Comparison of ENCODE assay signal across 12 cellular contexts in genomic region chr11:69546735-69547370, GRCh38.
DNase-seq lines count a peak whose midpoint lies in the region; ATAC-seq and TF ChIP-seq lines count a peak whose summit lies in the region.
"Had no signal": no experiment of that assay in that cellular context is flagged by ENCODE, and none has a peak within 500 bp of the region (broad histone marks: within the 10 kb centered on the region; RNA-seq: fewer than 3 reads in every experiment).

No MANE protein-coding gene starts in this region.

- WGBS in endodermal cell (ENCODE audit: insufficient coverage in 1 of 2, insufficient read length in 1 of 2), 2 experiments, result 92 to 97% methylated on average over 11 to 16 of the region's 16 CpGs
- WGBS in heart left ventricle, 4 donors, result 85 to 94% (median 88%) methylated on average over 16 of the region's 16 CpGs

- peaks cover 27% of the 10 kb centered on the region for H3K4me1 Mint-ChIP-seq in activated CD4-positive, alpha-beta T cell treated with anti-CD3 and anti-CD28 coated beads for 36 hours
- H3K4me1 Mint-ChIP-seq in endodermal cell (no peaks in the 10 kb centered on the region), osteocyte (ENCODE audit: unreplicated experiment) (peaks cover 4% of the 10 kb centered on the region)

- peaks cover 45% of the 10 kb centered on the region for H3K27me3 Mint-ChIP-seq in activated CD4-positive, alpha-beta T cell treated with anti-CD3 and anti-CD28 coated beads for 36 hours
- H3K27me3 Mint-ChIP-seq in endodermal cell (ENCODE audit: insufficient read depth), result peaks cover 5% of the 10 kb centered on the region
- H3K27me3 Mint-ChIP-seq in osteocyte (ENCODE audit: unreplicated experiment), result no peaks in the 10 kb centered on the region

- H3K9ac ChIP-seq in OCI-LY3 (ENCODE audit: low read length), result peak overlapping the region; percentile 10; the same call in 1 of the 2 replicates
- no peak overlapping the region for H3K9ac ChIP-seq in endodermal cell (ENCODE audit: extremely low read depth, low read length, poor library complexity, severe bottlenecking)

- H3K4me3 ChIP-seq in OCI-LY3 (ENCODE audit: low read length) (peak overlapping the region; percentile 52), endodermal cell (ENCODE audit: low read length) (no peak overlapping the region), heart left ventricle (no peak overlapping the region)
- H3K4me3 ChIP-seq: testis had no signal

- H3K36me3 ChIP-seq in OCI-LY3 (replicated peaks; ENCODE audit: low read depth, low read length) (peaks cover 8% of the 10 kb centered on the region), endodermal cell (ENCODE audit: control insufficient read depth, insufficient read depth, low read length) (no peaks in the 10 kb centered on the region), heart left ventricle (no peaks in the 10 kb centered on the region)

- H4K20me1 ChIP-seq in OCI-LY3 (ENCODE audit: insufficient read depth, low read length), result no peaks in the 10 kb centered on the region

- H3K27me3 ChIP-seq in OCI-LY3 (ENCODE audit: low read depth, low read length), result peaks cover 13% of the 10 kb centered on the region
- H3K27me3 ChIP-seq in endodermal cell (ENCODE audit: control insufficient read depth, insufficient read depth, low read length, poor library complexity, severe bottlenecking), result no peaks in the 10 kb centered on the region
- no peaks in the 10 kb centered on the region for H3K27me3 ChIP-seq in heart left ventricle
- H3K27me3 ChIP-seq: testis had no signal

- peak; percentile 84 for DNase-seq in activated CD4-positive, alpha-beta T cell treated with anti-CD3 and anti-CD28 coated beads for 36 hours
- DNase-seq in activated CD4-positive, alpha-beta T cell treated with anti-CD3 and anti-CD28 coated beads for 4 hours, result no peak
- DNase-seq in endodermal cell (no peak), heart left ventricle (no peak), osteocyte (ENCODE audit: extremely low spot score, unreplicated experiment) (no peak), left colon (no peak)
- peak; percentile 12 for DNase-seq in stimulated activated CD8-positive, alpha-beta memory T cell treated with anti-CD3 and anti-CD28 coated beads, Interleukin-4, amount 100 ng/mL, for 24 hours (ENCODE audit: low read depth)
- DNase-seq: kidney, NCI-H510A, Right ventricle myocardium superior, testis had no signal

- H3K9me3 Mint-ChIP-seq in activated CD4-positive, alpha-beta T cell treated with anti-CD3 and anti-CD28 coated beads for 36 hours (ENCODE audit: low read depth), result peaks cover 18% of the 10 kb centered on the region
- H3K9me3 Mint-ChIP-seq in endodermal cell, result peaks cover 16% of the 10 kb centered on the region
- peaks cover 21% of the 10 kb centered on the region for H3K9me3 Mint-ChIP-seq in osteocyte (ENCODE audit: unreplicated experiment)

- peaks cover 27% of the 10 kb centered on the region for H3K4me1 ChIP-seq in OCI-LY3 (ENCODE audit: low read length)
- no peaks in the 10 kb centered on the region for H3K4me1 ChIP-seq in endodermal cell (ENCODE audit: control insufficient read depth, insufficient read depth, low read length)
- peaks cover 0 to 1% (median 0%) of the 10 kb centered on the region in 12 donors for H3K4me1 ChIP-seq in heart left ventricle
- H3K4me1 ChIP-seq: testis had no signal

- H3K36me3 Mint-ChIP-seq in activated CD4-positive, alpha-beta T cell treated with anti-CD3 and anti-CD28 coated beads for 36 hours (ENCODE audit: low read depth), result peaks cover 6% of the 10 kb centered on the region
- H3K36me3 Mint-ChIP-seq in endodermal cell (ENCODE audit: low read depth) (no peaks in the 10 kb centered on the region), osteocyte (ENCODE audit: unreplicated experiment) (peaks cover 12% of the 10 kb centered on the region)

- ATAC-seq in activated CD4-positive, alpha-beta T cell treated with anti-CD3 and anti-CD28 coated beads for 36 hours, result peak; percentile 90
- ATAC-seq in heart left ventricle, result no peak
- ATAC-seq in left colon, result no peak

- TF ChIP-seq POLR2A in heart left ventricle (IDR thresholded peaks at IDR 0.05), result no peak

- peaks cover 11% of the 10 kb centered on the region; the same call in 1 of the 2 replicates for H3K9me3 ChIP-seq in OCI-LY3 (ENCODE audit: insufficient read depth, low read length)
- no peaks in the 10 kb centered on the region for H3K9me3 ChIP-seq in endodermal cell (ENCODE audit: control insufficient read depth, low read length)
- peaks cover 0 to 41% (median 25%) of the 10 kb centered on the region in 12 donors for H3K9me3 ChIP-seq in heart left ventricle
- H3K9me3 ChIP-seq: testis had no signal

- intact Hi-C loops in activated CD4-positive, alpha-beta T cell treated with anti-CD3 and anti-CD28 coated beads for 36 hours (cut with DNase I, micrococcal nuclease), result loop anchor here (1.0 to 5.0 kb wide), 12 partner anchors 96 to 708 kb away; partner anchors contain the start of genes LTO1 (in 1 of the 2) and TPCN2 (in 1 of the 2)
- intact Hi-C loops in heart left ventricle (cut with DNase I) (loop anchor here in 1 of 10 donors (10.0 kb wide), 1 partner anchor 102 kb away; no protein-coding TSS in a partner anchor), left colon (cut with DNase I, micrococcal nuclease) (no loop called here)

- POLR2A ChIA-PET in activated CD4-positive, alpha-beta T cell treated with anti-CD3 and anti-CD28 coated beads for 36 hours (lab: Charles Lee), result interaction anchor here (0.5 kb wide), 1 partner anchor 376 kb away, joined by 3 read pairs; no protein-coding TSS in a partner anchor

- TF ChIP-seq CTCF in OCI-LY3 (IDR thresholded peaks at IDR 0.05; ENCODE audit: low read depth, low read length) (peak; percentile 36), endodermal cell (conservative IDR thresholded peaks at IDR 0.05) (no peak), heart left ventricle (IDR thresholded peaks at IDR 0.05) (no peak), osteocyte (IDR thresholded peaks at IDR 0.05) (no peak)

- H3K4me3 Mint-ChIP-seq in activated CD4-positive, alpha-beta T cell treated with anti-CD3 and anti-CD28 coated beads for 36 hours, result no peak overlapping the region
- H3K4me3 Mint-ChIP-seq in endodermal cell, result no peak overlapping the region
- H3K4me3 Mint-ChIP-seq in osteocyte (ENCODE audit: unreplicated experiment), result no peak overlapping the region

- H3K27ac ChIP-seq in OCI-LY3 (ENCODE audit: low read length) (peak overlapping the region; percentile 10; the same call in 1 of the 2 replicates), endodermal cell (ENCODE audit: low read depth, low read length) (no peak overlapping the region), heart left ventricle (no peak overlapping the region)
- H3K27ac ChIP-seq: testis had no signal

- no peak overlapping the region for H2AFZ ChIP-seq in OCI-LY3 (ENCODE audit: low read depth, low read length)

- peak overlapping the region; percentile 70 for H3K4me2 ChIP-seq in OCI-LY3 (ENCODE audit: low read length)

- peak overlapping the region; percentile 40 for H3K27ac Mint-ChIP-seq in activated CD4-positive, alpha-beta T cell treated with anti-CD3 and anti-CD28 coated beads for 36 hours
- H3K27ac Mint-ChIP-seq in endodermal cell (peak overlapping the region; percentile 12), osteocyte (ENCODE audit: unreplicated experiment) (no peak overlapping the region)

- CTCF ChIA-PET in activated CD4-positive, alpha-beta T cell treated with anti-CD3 and anti-CD28 coated beads for 36 hours (lab: Charles Lee), result interaction anchor here (0.7 to 1.3 kb wide), 8 partner anchors 12 to 450 kb away, joined by 3 to 7 read pairs (median 4); no protein-coding TSS in a partner anchor

- H3K79me2 ChIP-seq in OCI-LY3 (ENCODE audit: low read length), result no peaks in the 10 kb centered on the region

Comparison
In these comparisons a context has a peak if more than half of its experiments do, and no peak if none do; other contexts are left out.
1. DNase-seq: peak in activated CD4-positive, alpha-beta T cell treated with anti-CD3 and anti-CD28 coated beads for 36 hours (single experiment) and stimulated activated CD8-positive, alpha-beta memory T cell treated with anti-CD3 and anti-CD28 coated beads, Interleukin-4, amount 100 ng/mL, for 24 hours (single experiment); none in activated CD4-positive, alpha-beta T cell treated with anti-CD3 and anti-CD28 coated beads for 4 hours (0 of 2), endodermal cell (single experiment), heart left ventricle (0 of 5), osteocyte (single experiment) and left colon (0 of 2).
2. intact Hi-C loops: an anchor here in activated CD4-positive, alpha-beta T cell treated with anti-CD3 and anti-CD28 coated beads for 36 hours (1.0 to 5.0 kb wide); none called in left colon.